11 cellular contexts compared by ENCODE assay signal in the genomic region with DNA sequence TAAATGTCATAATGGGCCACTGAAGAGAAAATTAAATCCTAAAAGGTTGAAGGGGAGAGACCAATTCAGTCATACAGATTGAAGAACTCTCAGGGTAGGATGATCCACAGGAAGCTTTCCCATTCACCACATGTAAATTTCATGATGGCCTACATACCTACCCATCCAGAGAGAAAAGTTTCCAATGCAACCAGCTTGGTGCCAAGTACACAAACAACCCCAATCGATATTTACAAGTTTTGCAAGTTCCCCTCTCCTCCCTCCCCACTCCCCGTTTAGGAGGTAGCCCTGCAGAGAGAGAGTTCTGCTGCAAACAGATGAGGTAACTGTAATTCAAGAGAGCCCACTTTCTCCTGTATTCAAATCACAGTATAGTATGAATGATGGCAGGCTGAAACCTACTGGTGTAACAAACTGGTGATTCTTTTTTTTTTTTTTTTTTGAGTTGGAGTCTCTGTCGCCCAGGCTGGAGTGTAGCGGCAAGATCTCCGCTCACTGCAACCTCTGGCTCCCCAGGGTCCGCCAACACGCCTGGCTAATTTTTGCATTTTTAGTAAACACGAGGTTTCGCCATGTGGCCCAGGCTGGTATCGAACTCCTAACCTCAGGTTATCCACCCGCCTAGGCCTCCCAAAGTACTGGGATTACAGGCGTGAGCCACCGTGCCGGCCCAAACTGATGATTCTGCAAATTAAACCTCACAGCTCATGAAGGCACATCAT. TPM values are rescaled to one million over a fixed set of nuclear protein-coding genes. Genes with fewer than 3 reads are reported as not detected.
DNase-seq lines count a peak whose midpoint lies in the region; ATAC-seq, FAIRE-seq and TF ChIP-seq lines count a peak whose summit lies in the region.
"Had no signal": no experiment of that assay in that cellular context is flagged by ENCODE, and none has a peak within 500 bp of the region (broad histone marks: within the 10 kb centered on the region; RNA-seq: fewer than 3 reads in every experiment).

No MANE protein-coding gene starts in this region.

- intact Hi-C loops in MCF 10A (cut with micrococcal nuclease) (no loop called here), left cardiac atrium (cut with DNase I) (no loop called here)

- TF ChIP-seq POLR2A in GM12891 (IDR thresholded peaks at IDR 0.05; ENCODE audit: low read depth, low read length) = no peak

- POLR2A ChIA-PET in MCF 10A (lab: Yijun Ruan, JAX) = interaction anchor here (0.6 to 2.6 kb wide), 3 partner anchors 10 to 142 kb away, joined by 3 to 9 read pairs (median 3); no protein-coding TSS in a partner anchor

- H3K27ac Mint-ChIP-seq in MCF 10A (ENCODE audit: low read depth, unreplicated experiment) = no peak overlapping the region

- TF ChIP-seq CTCF in MCF 10A (IDR thresholded peaks at IDR 0.05; ENCODE audit: unreplicated experiment) = no peak

- peak; percentile 75 for FAIRE-seq in GM12891 (lab: Jason Lieb, UNC)

- H3K4me1 Mint-ChIP-seq in MCF 10A (ENCODE audit: insufficient read depth, unreplicated experiment) = peaks cover 36% of the 10 kb centered on the region

- H3K27me3 Mint-ChIP-seq in MCF 10A (ENCODE audit: insufficient read depth, unreplicated experiment) = no peaks in the 10 kb centered on the region

- H3K9me3 Mint-ChIP-seq in MCF 10A (ENCODE audit: unreplicated experiment) = no peaks in the 10 kb centered on the region

- DNase-seq in GM12891 (ENCODE audit: insufficient read length, low spot score) (no peak), iPS DF 4.7 (ENCODE audit: extremely low read depth, low spot score) (peak; percentile 78), MCF 10A (ENCODE audit: unreplicated experiment) (no peak), ecto neural progenitor cell (ENCODE audit: low spot score) (no peak), left cardiac atrium (no peak), GDM1 (lab: John Stamatoyannopoulos, UW) (no peak)
- DNase-seq: lower lobe of right lung, NCI-H1694, SJCRH30 had no signal

- CTCF ChIA-PET in MCF 10A (lab: Yijun Ruan, JAX) = no interaction called here

- peaks cover 52% of the 10 kb centered on the region for H3K36me3 Mint-ChIP-seq in MCF 10A (ENCODE audit: insufficient read depth, unreplicated experiment)

- no peak overlapping the region for H3K4me3 Mint-ChIP-seq in MCF 10A (ENCODE audit: unreplicated experiment)

- BruUV-seq in MCF 10A (replicated peaks; lab: Mats Ljungman, UMichigan) = no TSS peak

- ATAC-seq in GM19463 (IDR thresholded peaks at IDR 0.05; ENCODE audit: unreplicated experiment) (peak; percentile 38), HG03432 (IDR thresholded peaks at IDR 0.05; ENCODE audit: unreplicated experiment) (peak; percentile 53), left cardiac atrium (no peak)
- ATAC-seq: lower lobe of right lung had no signal

TF ChIP-seq in GM12891, 5 proteins besides CTCF, POLR2A, EP300 and RAD21:
- TF ChIP-seq TAF1 (IDR thresholded peaks at IDR 0.05; ENCODE audit: low read depth, low read length) (no peak), SPI1 (IDR thresholded peaks at IDR 0.05; ENCODE audit: low read depth, low read length) (no peak), POU2F2 (IDR thresholded peaks at IDR 0.05; ENCODE audit: low read depth, low read length) (no peak), POLR2AphosphoS5 (IDR thresholded peaks at IDR 0.05; ENCODE audit: low read depth, low read length) (no peak), PAX5 (IDR thresholded peaks at IDR 0.05; ENCODE audit: insufficient read depth, low read length, severe bottlenecking) (no peak)

RNA-seq across cellular contexts. Expression of a gene that starts 14.4 kb away (rescaled TPM):
- polyA plus RNA-seq in GM12891 (2012; ENCODE audit: low read depth, missing spikeins) = 3.0 TPM
- total RNA-seq in MCF 10A (2022) (37.1 and 37.7 TPM in 2 replicates), left cardiac atrium (10 to 100 TPM; 22.9 to 31.5 TPM)

Comparison
In these comparisons a context has a peak if more than half of its experiments do, and no peak if none do; other contexts are left out.
1. ATAC-seq: peak in GM19463 (single experiment) and HG03432 (single experiment); none in left cardiac atrium (0 of 2).